In the genomic region with DNA sequence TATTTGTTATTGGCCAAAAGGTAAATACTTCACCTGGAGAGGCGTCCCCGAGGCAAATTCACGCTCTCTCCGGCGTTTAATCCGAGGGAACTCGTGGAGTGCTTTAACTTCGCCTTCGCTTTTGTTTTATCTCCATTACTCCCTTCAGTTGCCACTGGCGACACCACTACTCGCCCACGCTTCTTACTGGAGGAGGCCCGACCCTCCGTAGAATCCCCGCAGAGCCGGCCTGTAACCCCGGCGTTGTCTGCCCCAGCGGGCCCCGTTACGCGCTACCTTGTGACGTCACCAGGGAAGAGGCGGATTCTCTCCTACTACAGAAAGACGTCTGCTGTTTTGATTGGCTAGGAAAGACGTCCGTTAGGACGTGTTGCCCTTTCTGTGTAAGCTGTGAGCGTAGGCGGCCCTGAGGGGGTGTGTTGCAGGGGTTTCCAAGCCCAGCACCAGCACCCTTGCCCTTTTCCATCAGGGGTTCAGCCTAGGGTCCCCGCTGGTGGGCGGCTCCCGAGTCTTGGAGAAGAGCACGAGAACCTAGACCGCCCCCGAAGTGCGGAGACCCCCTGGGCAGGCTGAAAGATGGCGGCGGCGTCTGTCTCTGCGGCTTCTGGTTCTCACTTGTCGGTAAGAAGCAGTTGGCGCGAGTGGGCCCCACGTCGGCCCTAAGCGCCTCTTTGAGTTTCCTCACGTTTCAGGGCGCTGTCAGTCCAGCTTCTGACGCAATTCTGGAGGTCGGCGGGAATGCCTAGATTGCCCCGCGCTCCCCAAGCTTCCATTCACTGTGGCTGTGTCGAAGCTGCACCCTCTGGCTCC, we compare ENCODE assay signal across 8 cellular contexts.
DNase-seq lines count a peak whose midpoint lies in the region; ATAC-seq, FAIRE-seq and TF ChIP-seq lines count a peak whose summit lies in the region.

A gene (plus strand): TSS at position 376 of the 810 bp plus-strand sequence. CDS start 201 bp downstream, at position 577.

- peak; percentile 86 for FAIRE-seq in islet of Langerhans (lab: Jason Lieb, UNC)

- H3K4me3 ChIP-seq in AG09309 (ENCODE audit: control insufficient read depth, low read depth, low read length), result peak within 1 kb of the TSS; percentile 86

- no peak for TF ChIP-seq CTCF in AG09309 (IDR thresholded peaks at IDR 0.05; ENCODE audit: control insufficient read depth, insufficient read depth, low read depth, low read length, missing control alignments)

- ATAC-seq in GM19035 (IDR thresholded peaks at IDR 0.05; ENCODE audit: unreplicated experiment) (peak; percentile 66), HG03354 (IDR thresholded peaks at IDR 0.05; ENCODE audit: poor library complexity, severe bottlenecking, unreplicated experiment) (peak; percentile 71)
- peak; percentile 72 to 74 for ATAC-seq in activated CD4-positive, CD25-positive, alpha-beta regulatory T cell treated with anti-CD3 and anti-CD28 coated beads, Interleukin-2, amount 50 U/mL, for 24 hours

- DNase-seq in AG09309 (ENCODE audit: low read depth), result peak; percentile 97
- peak; percentile 97 for DNase-seq in NCI-H446 treated with DMSO at 0.1 percent for 48 hours (lab: John Stamatoyannopoulos, UW)
- peak; percentile 99 for DNase-seq in cerebellar cortex (ENCODE audit: low spot score)
- DNase-seq in stimulated activated CD4-positive, alpha-beta T cell treated with anti-CD3 and anti-CD28 coated beads, Interleukin-12 subunit alpha, Interleukin-12 subunit beta, amount 100 ng/mL, for 4 hours, result peak; percentile 90

Comparison
In these comparisons a context has a peak if more than half of its experiments do, and no peak if none do; other contexts are left out.
1. Peak in every context shown above with its lines: DNase-seq, ATAC-seq and H3K4me3 ChIP-seq.